31 cellular contexts compared by ENCODE assay signal in the genomic region with DNA sequence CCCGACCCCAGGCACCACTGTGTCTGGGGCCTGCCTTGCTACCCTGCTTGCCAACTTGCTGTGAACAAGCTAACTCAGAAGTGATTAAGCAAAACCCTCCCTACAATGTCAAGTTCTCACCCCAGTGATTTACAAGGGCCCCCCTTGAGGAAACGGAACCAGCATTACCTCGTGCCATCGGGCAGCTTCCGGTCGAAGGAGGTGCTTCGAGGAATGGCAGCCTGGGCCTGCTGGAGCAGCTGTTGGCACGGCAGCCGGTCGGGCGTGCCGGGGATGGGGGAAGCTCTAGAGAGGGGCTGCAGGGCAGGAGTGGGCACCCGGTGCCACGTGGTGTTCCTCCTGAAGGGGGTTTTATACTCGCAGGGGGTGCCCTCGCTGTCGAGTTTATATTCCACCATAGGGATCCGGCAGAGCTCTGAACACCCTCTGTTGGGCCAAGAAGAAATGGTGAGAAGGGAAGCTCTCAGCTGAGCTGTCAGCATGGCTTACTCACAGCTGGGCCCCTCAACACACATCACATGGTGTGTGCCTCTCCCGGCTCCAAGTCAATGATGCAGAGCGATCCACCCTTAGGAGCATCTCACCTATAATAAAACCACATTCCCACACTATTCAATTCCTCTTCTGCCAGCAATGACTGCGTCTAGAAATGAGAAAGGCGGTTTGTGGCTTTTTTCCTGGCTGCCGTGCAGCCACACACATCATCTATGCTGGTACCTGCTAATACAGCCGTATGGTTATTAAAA.
A peak's percentile ranks its signal among the peaks of the same experiment; 100 is the strongest.
DNase-seq lines count a peak whose midpoint lies in the region; ATAC-seq and TF ChIP-seq lines count a peak whose summit lies in the region.
"Had no signal": no experiment of that assay in that cellular context is flagged by ENCODE, and none has a peak within 500 bp of the region (broad histone marks: within the 10 kb centered on the region; RNA-seq: fewer than 3 reads in every experiment).

No MANE protein-coding gene starts in this region.

- no peak overlapping the region for H3K27ac ChIP-seq in esophagus muscularis mucosa (replicated peaks in 1 of 4)
- H3K27ac ChIP-seq: A549, colonic mucosa, HL-60, lower lobe of right lung, stomach, vagina had no signal

- POLR2A ChIA-PET in naive thymus-derived CD8-positive, alpha-beta T cell (lab: Charles Lee) = no interaction called here

- no peak overlapping the region for H3K27ac Mint-ChIP-seq in naive thymus-derived CD8-positive, alpha-beta T cell
- H3K27ac Mint-ChIP-seq: activated B cell treated with CpG ODN at 0.5 μM for 24 hours; activated CD4-positive, alpha-beta T cell treated with anti-CD3 and anti-CD28 coated beads, Interleukin-2, amount 10 ng/mL, durations not matched to agents 7 days and 5 days; activated naive CD8-positive, alpha-beta T cell; activated T-cell treated with anti-CD3 and anti-CD28 coated beads, Interleukin-2, amount 50 U/mL, for 24 hours; CD4-positive, CD25-positive, alpha-beta regulatory T cell; natural killer cell; T-cell had no signal

- DNase-seq in ACHN (peak; percentile 47), HT1080 (ENCODE audit: low read depth) (peak; percentile 18), esophagus muscularis mucosa (ENCODE audit: extremely low spot score) (peak; percentile 53), kidney glomerular epithelial cell (lab: John Stamatoyannopoulos, UW) (peak; percentile 88), NCI-H524 (lab: John Stamatoyannopoulos, UW) (no peak), NCI-H510A treated with DMSO at 0.1 percent for 48 hours (lab: John Stamatoyannopoulos, UW) (no peak)
- no peak for DNase-seq in naive thymus-derived CD8-positive, alpha-beta T cell
- DNase-seq: activated B cell treated with CpG ODN at 0.5 μM for 24 hours; activated CD4-positive, alpha-beta T cell treated with anti-CD3 and anti-CD28 coated beads, Interleukin-2, amount 10 ng/mL, durations not matched to agents 7 days and 5 days; activated effector memory CD4-positive, alpha-beta T cell treated with anti-CD3 and anti-CD28 coated beads, Interleukin-2, amount 50 U/mL, for 16 hours; activated T-cell treated with anti-CD3 and anti-CD28 coated beads, Interleukin-2, amount 50 U/mL, for 24 hours; AML-193; CD4-positive, CD25-positive, alpha-beta regulatory T cell; colonic mucosa; effector CD4-positive, alpha-beta T cell; Kasumi-1; lower lobe of right lung; natural killer cell; NCI-H1417 treated with DMSO at 0.1 percent for 48 hours; NCI-H2081 treated with DMSO at 0.1 percent for 48 hours; NCI-H345; NCI-H774; retina; stimulated activated CD4-positive, alpha-beta T cell treated with anti-CD3 and anti-CD28 coated beads, Interleukin-1b, Interleukin-23, amount 100 ng/mL, for 48 hours; stomach; T-cell had no signal

- no peaks in the 10 kb centered on the region for H3K9me3 Mint-ChIP-seq in naive thymus-derived CD8-positive, alpha-beta T cell
- H3K9me3 Mint-ChIP-seq: activated B cell treated with CpG ODN at 0.5 μM for 24 hours; activated CD4-positive, alpha-beta T cell treated with anti-CD3 and anti-CD28 coated beads, Interleukin-2, amount 10 ng/mL, durations not matched to agents 7 days and 5 days; activated T-cell treated with anti-CD3 and anti-CD28 coated beads, Interleukin-2, amount 50 U/mL, for 24 hours; CD4-positive, CD25-positive, alpha-beta regulatory T cell; natural killer cell; T-cell had no signal

- H3K36me3 ChIP-seq in esophagus muscularis mucosa = peaks cover 3 to 47% (median 32%) of the 10 kb centered on the region in 4 donors
- H3K36me3 ChIP-seq: colonic mucosa had no signal

- ATAC-seq in GM19324 (IDR thresholded peaks at IDR 0.05; ENCODE audit: low FRiP score, unreplicated experiment) = no peak
- ATAC-seq in naive thymus-derived CD8-positive, alpha-beta T cell = no peak
- ATAC-seq: A549, lower lobe of right lung, natural killer cell, T-cell had no signal

- no peak for TF ChIP-seq EP300 in esophagus muscularis mucosa (IDR thresholded peaks at IDR 0.05)

- no peaks in the 10 kb centered on the region for H3K36me3 Mint-ChIP-seq in naive thymus-derived CD8-positive, alpha-beta T cell
- H3K36me3 Mint-ChIP-seq: activated naive CD8-positive, alpha-beta T cell; CD4-positive, CD25-positive, alpha-beta regulatory T cell; natural killer cell; T-cell had no signal

- no peaks in the 10 kb centered on the region for H3K9me3 ChIP-seq in esophagus muscularis mucosa
- H3K9me3 ChIP-seq: A549, colonic mucosa, lower lobe of right lung, stomach, vagina had no signal

- no peaks in the 10 kb centered on the region for H3K27me3 ChIP-seq in esophagus muscularis mucosa
- H3K27me3 ChIP-seq: colonic mucosa, stomach, vagina had no signal

- peaks cover 0 to 3% (median 0%) of the 10 kb centered on the region in 5 donors for H3K27me3 Mint-ChIP-seq in naive thymus-derived CD8-positive, alpha-beta T cell
- H3K27me3 Mint-ChIP-seq: activated B cell treated with CpG ODN at 0.5 μM for 24 hours; activated CD4-positive, alpha-beta T cell treated with anti-CD3 and anti-CD28 coated beads, Interleukin-2, amount 10 ng/mL, durations not matched to agents 7 days and 5 days; activated naive CD8-positive, alpha-beta T cell; activated T-cell treated with anti-CD3 and anti-CD28 coated beads, Interleukin-2, amount 50 U/mL, for 24 hours; CD4-positive, CD25-positive, alpha-beta regulatory T cell; T-cell had no signal

- TF ChIP-seq POLR2A in esophagus muscularis mucosa (IDR thresholded peaks at IDR 0.05; ENCODE audit: low read depth) = no peak

- no peak overlapping the region for H3K4me3 Mint-ChIP-seq in naive thymus-derived CD8-positive, alpha-beta T cell
- H3K4me3 Mint-ChIP-seq: activated B cell treated with CpG ODN at 0.5 μM for 24 hours; activated CD4-positive, alpha-beta T cell treated with anti-CD3 and anti-CD28 coated beads, Interleukin-2, amount 10 ng/mL, durations not matched to agents 7 days and 5 days; activated naive CD8-positive, alpha-beta T cell; activated T-cell treated with anti-CD3 and anti-CD28 coated beads, Interleukin-2, amount 50 U/mL, for 24 hours; CD4-positive, CD25-positive, alpha-beta regulatory T cell; natural killer cell; T-cell had no signal

- in situ Hi-C loops in ACHN (cut with HindIII; ENCODE audit: low pct_ligation_motif_present, low pct_unique_long_range_greater_than_20kb, low sequenced_read_pairs) = no loop called here

- intact Hi-C loops in esophagus muscularis mucosa (cut with DNase I) = loop anchor here (10.0 kb wide), 1 partner anchor 581 kb away; no protein-coding TSS in a partner anchor

- 97% methylated on average over 23 of the region's 24 CpGs for WGBS in esophagus muscularis mucosa

- no peak for TF ChIP-seq CTCF in esophagus muscularis mucosa (IDR thresholded peaks at IDR 0.05)

- no peak overlapping the region for H3K4me3 ChIP-seq in esophagus muscularis mucosa
- H3K4me3 ChIP-seq: A549, colonic mucosa, lower lobe of right lung, stomach, vagina had no signal

- H3K4me1 ChIP-seq in esophagus muscularis mucosa = no peaks in the 10 kb centered on the region
- H3K4me1 ChIP-seq: A549, colonic mucosa, lower lobe of right lung, stomach, vagina had no signal

- no peaks in the 10 kb centered on the region for H3K4me1 Mint-ChIP-seq in naive thymus-derived CD8-positive, alpha-beta T cell
- H3K4me1 Mint-ChIP-seq: activated B cell treated with CpG ODN at 0.5 μM for 24 hours; activated CD4-positive, alpha-beta T cell treated with anti-CD3 and anti-CD28 coated beads, Interleukin-2, amount 10 ng/mL, durations not matched to agents 7 days and 5 days; CD4-positive, CD25-positive, alpha-beta regulatory T cell; natural killer cell; T-cell had no signal

Comparison
In these comparisons a context has a peak if more than half of its experiments do, and no peak if none do; other contexts are left out.
1. DNase-seq: peak in ACHN (single experiment), HT1080 (single experiment), esophagus muscularis mucosa (single experiment) and kidney glomerular epithelial cell (single experiment); none in NCI-H524 (0 of 2), NCI-H510A treated with DMSO at 0.1 percent for 48 hours (single experiment) and naive thymus-derived CD8-positive, alpha-beta T cell (0 of 10).